In the genomic region with DNA sequence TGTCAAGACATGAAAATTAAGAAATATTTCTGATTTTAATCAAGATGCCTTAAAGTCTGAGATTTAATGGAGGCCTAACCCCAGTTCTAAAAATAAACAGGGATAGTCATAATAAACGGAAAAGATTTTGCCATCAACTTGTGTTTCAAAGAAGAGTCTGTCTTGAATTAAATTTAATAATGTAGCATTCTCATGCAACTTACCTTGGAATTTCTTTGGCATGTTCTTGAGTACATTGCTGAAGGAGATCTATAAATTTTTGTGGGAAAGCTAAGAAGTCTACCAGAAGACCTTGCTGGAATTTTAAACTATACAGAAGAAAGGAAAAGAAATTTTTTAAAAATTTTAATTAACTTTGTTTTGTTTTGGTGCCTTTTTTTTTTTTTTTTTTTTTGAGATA, we compare ENCODE assay signal across 15 cellular contexts. TPM values are rescaled to one million over a fixed set of nuclear protein-coding genes. Genes with fewer than 3 reads are reported as not detected.
DNase-seq lines count a peak whose midpoint lies in the region; ATAC-seq and TF ChIP-seq lines count a peak whose summit lies in the region.
"Had no signal": no experiment of that assay in that cellular context is flagged by ENCODE, and none has a peak within 500 bp of the region (broad histone marks: within the 10 kb centered on the region; RNA-seq: fewer than 3 reads in every experiment).

No MANE protein-coding gene starts in this region.

- TF ChIP-seq CTCF in AG10803 (conservative IDR thresholded peaks at IDR 0.05; ENCODE audit: low read length): no peak
- TF ChIP-seq CTCF in natural killer cell (IDR thresholded peaks at IDR 0.05): no peak
- TF ChIP-seq CTCF in suprapubic skin (IDR thresholded peaks at IDR 0.05): no peak

- no peak overlapping the region for H3K4me3 Mint-ChIP-seq in natural killer cell
- H3K4me3 Mint-ChIP-seq in activated CD4-positive, alpha-beta T cell treated with anti-CD3 and anti-CD28 coated beads for 36 hours: no peak overlapping the region
- H3K4me3 Mint-ChIP-seq: B cell; CD4-positive, alpha-beta memory T cell; GM23338 had no signal

- 63% methylated on average over 1 of the region's 1 CpG for WGBS in suprapubic skin

- H3K27ac Mint-ChIP-seq in natural killer cell: no peak overlapping the region
- no peak overlapping the region for H3K27ac Mint-ChIP-seq in activated CD4-positive, alpha-beta T cell treated with anti-CD3 and anti-CD28 coated beads for 36 hours
- H3K27ac Mint-ChIP-seq: B cell; CD4-positive, alpha-beta memory T cell; GM23338 had no signal

- no peaks in the 10 kb centered on the region for H3K36me3 Mint-ChIP-seq in natural killer cell
- peaks cover 21% of the 10 kb centered on the region for H3K36me3 Mint-ChIP-seq in activated CD4-positive, alpha-beta T cell treated with anti-CD3 and anti-CD28 coated beads for 36 hours (ENCODE audit: low read depth)

- CTCF ChIA-PET in activated CD4-positive, alpha-beta T cell treated with anti-CD3 and anti-CD28 coated beads for 36 hours (lab: Charles Lee): interaction anchor here (0.9 to 1.2 kb wide), 3 partner anchors 11 to 179 kb away, joined by 3 to 5 read pairs (median 3); partner anchors contain the start of gene TRMT13

- POLR2A ChIA-PET in activated CD4-positive, alpha-beta T cell treated with anti-CD3 and anti-CD28 coated beads for 36 hours (lab: Charles Lee): no interaction called here

- intact Hi-C loops in natural killer cell (cut with micrococcal nuclease): no loop called here
- intact Hi-C loops in activated CD4-positive, alpha-beta T cell treated with anti-CD3 and anti-CD28 coated beads for 36 hours (cut with DNase I, micrococcal nuclease): no loop called here

- no peaks in the 10 kb centered on the region for H3K27me3 ChIP-seq in suprapubic skin

- no peak overlapping the region for H3K27ac ChIP-seq in suprapubic skin
- H3K27ac ChIP-seq: C4-2B had no signal

- peaks cover 13% of the 10 kb centered on the region for H3K36me3 ChIP-seq in suprapubic skin

- DNase-seq in AG10803 (ENCODE audit: low read depth) (peak; percentile 89), GM04503 (ENCODE audit: low read depth) (peak; percentile 73), natural killer cell (no peak), suprapubic skin (ENCODE audit: low spot score in 2 of 2) (no peak)
- DNase-seq in activated CD4-positive, alpha-beta T cell treated with anti-CD3 and anti-CD28 coated beads, Interleukin-2, amount 50 U/mL, for 1 hour: no peak
- no peak for DNase-seq in activated CD4-positive, alpha-beta T cell treated with anti-CD3 and anti-CD28 coated beads for 36 hours
- DNase-seq: CD4-positive, alpha-beta memory T cell; DMS79; EL; H7 had no signal

- ATAC-seq in SK-N-SH treated with all-trans-retinoic acid at 6 μM for 48 hours (peak; percentile 61), natural killer cell (no peak)
- ATAC-seq in activated CD4-positive, alpha-beta T cell treated with anti-CD3 and anti-CD28 coated beads for 36 hours: no peak
- ATAC-seq: GM23338, K562 had no signal

- no peak overlapping the region for H3K4me3 ChIP-seq in AG10803 (ENCODE audit: low read length)
- no peak overlapping the region for H3K4me3 ChIP-seq in suprapubic skin
- H3K4me3 ChIP-seq: GM23338, K562 had no signal

- no peaks in the 10 kb centered on the region for H3K9me3 ChIP-seq in suprapubic skin

- H3K4me1 ChIP-seq in suprapubic skin: no peaks in the 10 kb centered on the region

- TF ChIP-seq EP300 in suprapubic skin (IDR thresholded peaks at IDR 0.05): no peak

- H3K4me1 Mint-ChIP-seq in natural killer cell: no peaks in the 10 kb centered on the region
- H3K4me1 Mint-ChIP-seq in activated CD4-positive, alpha-beta T cell treated with anti-CD3 and anti-CD28 coated beads for 36 hours: no peaks in the 10 kb centered on the region
- H3K4me1 Mint-ChIP-seq: B cell; CD4-positive, alpha-beta memory T cell; GM23338 had no signal

- no peaks in the 10 kb centered on the region for H3K9me3 Mint-ChIP-seq in natural killer cell
- no peaks in the 10 kb centered on the region for H3K9me3 Mint-ChIP-seq in activated CD4-positive, alpha-beta T cell treated with anti-CD3 and anti-CD28 coated beads for 36 hours (ENCODE audit: low read depth)
- H3K9me3 Mint-ChIP-seq: CD4-positive, alpha-beta memory T cell; GM23338 had no signal

- H3K27me3 Mint-ChIP-seq in natural killer cell (ENCODE audit: low read depth in 2 of 2): no peaks in the 10 kb centered on the region
- H3K27me3 Mint-ChIP-seq in activated CD4-positive, alpha-beta T cell treated with anti-CD3 and anti-CD28 coated beads for 36 hours: no peaks in the 10 kb centered on the region
- H3K27me3 Mint-ChIP-seq: B cell; CD4-positive, alpha-beta memory T cell had no signal

- no peak for TF ChIP-seq POLR2A in suprapubic skin (IDR thresholded peaks at IDR 0.05)

TF ChIP-seq in SK-N-SH treated with all-trans-retinoic acid at 6 μM for 48 hours, 23 proteins besides CTCF, POLR2A, EP300 and RAD21:
- TF ChIP-seq PPARA (CRISPR knock-in tag; IDR thresholded peaks at IDR 0.05; ENCODE audit: borderline replicate concordance) (no peak), RARB (CRISPR knock-in tag; IDR thresholded peaks at IDR 0.05) (no peak), ISL1 (CRISPR knock-in tag; IDR thresholded peaks at IDR 0.05) (peak; percentile 22; the same call in 1 of the 2 replicates)

RNA-seq across cellular contexts. Expression of gene SASS6, which starts 10.6 kb away (rescaled TPM):
- total RNA-seq in natural killer cell: 1 to 10 TPM; 5.3 to 6.2 (median 5.6) TPM
- total RNA-seq in suprapubic skin: 1 to 10 TPM; 2.1 to 3.8 (median 2.4) TPM
- total RNA-seq in activated CD4-positive, alpha-beta T cell treated with anti-CD3 and anti-CD28 coated beads for 36 hours: 10 to 100 TPM; 14.2 to 17.4 TPM

RNA-seq across cellular contexts. Expression of gene TRMT13, which starts 10.8 kb away (rescaled TPM):
- total RNA-seq in natural killer cell: 10 to 100 TPM; 12.7 to 22.3 (median 13.4) TPM
- 10 to 100 TPM; 10.8 to 33.7 (median 13.5) TPM for total RNA-seq in suprapubic skin
- 10 to 100 TPM; 19.0 to 20.2 TPM for total RNA-seq in activated CD4-positive, alpha-beta T cell treated with anti-CD3 and anti-CD28 coated beads for 36 hours

RNA-seq across cellular contexts. Expression of gene LRRC39, which starts 55.9 kb away (rescaled TPM):
- 1 to 10 TPM; 1.7 to 3.2 (median 3.1) TPM for total RNA-seq in natural killer cell
- total RNA-seq in suprapubic skin: 1 to 10 TPM in 1 of 4 donors, under 1 TPM in 3; 0.45 to 3.7 (median 0.73) TPM
- total RNA-seq in activated CD4-positive, alpha-beta T cell treated with anti-CD3 and anti-CD28 coated beads for 36 hours: under 1 TPM; 0.32 to 0.51 TPM

Comparison
In these comparisons a context has a peak if more than half of its experiments do, and no peak if none do; other contexts are left out.
1. DNase-seq: peak in AG10803 (single experiment) and GM04503 (single experiment); none in natural killer cell (single experiment), activated CD4-positive, alpha-beta T cell treated with anti-CD3 and anti-CD28 coated beads, Interleukin-2, amount 50 U/mL, for 1 hour (single experiment), suprapubic skin (0 of 2) and activated CD4-positive, alpha-beta T cell treated with anti-CD3 and anti-CD28 coated beads for 36 hours (single experiment).